ENCODE assay signal across 36 cellular contexts in the genomic region with DNA sequence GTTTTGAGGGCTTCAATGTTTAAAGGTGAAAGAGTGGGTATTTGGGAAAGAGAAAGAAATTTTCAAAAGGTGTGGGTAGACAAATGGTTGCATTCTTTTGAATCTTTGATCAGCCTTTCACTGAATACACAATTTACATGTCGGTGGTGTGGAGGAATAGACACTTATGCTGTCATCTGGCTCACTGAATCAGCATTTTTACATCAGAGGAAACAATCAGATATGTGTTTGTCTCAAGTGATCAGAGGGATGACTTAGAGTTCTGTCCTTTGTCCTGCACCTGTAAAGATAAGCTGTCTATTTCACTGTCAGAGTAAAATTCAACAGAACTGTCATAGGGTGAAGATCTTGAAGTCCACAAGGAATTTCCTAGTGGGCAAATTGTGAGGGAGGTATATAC.
DNase-seq lines count a peak whose midpoint lies in the region; ATAC-seq, FAIRE-seq and TF ChIP-seq lines count a peak whose summit lies in the region.
"Had no signal": no experiment of that assay in that cellular context is flagged by ENCODE, and none has a peak within 500 bp of the region (broad histone marks: within the 10 kb centered on the region; RNA-seq: fewer than 3 reads in every experiment).

No MANE protein-coding gene starts in this region.

- TF ChIP-seq EP300 in HepG2 (IDR thresholded peaks at IDR 0.05; ENCODE audit: low read depth in 2 of 2, low read length in 2 of 2): no peak
- TF ChIP-seq EP300 in HepG2 (CRISPR knock-in tag; IDR thresholded peaks at IDR 0.05; ENCODE audit: borderline replicate concordance): no peak
- 0 out of 2 replicates have a peak, but pooled peaks have one; percentile 6 for TF ChIP-seq EP300 in K562 (IDR thresholded peaks at IDR 0.05; ENCODE audit: low read length)
- TF ChIP-seq EP300 in neural cell (conservative IDR thresholded peaks at IDR 0.05; ENCODE audit: poor library complexity, severe bottlenecking): peak; percentile 84

- no peak overlapping the region for H3K4me3 Mint-ChIP-seq in activated CD4-positive, alpha-beta T cell treated with anti-CD3 and anti-CD28 coated beads, Interleukin-2, amount 10 ng/mL, durations not matched to agents 24 days and 14 days
- H3K4me3 Mint-ChIP-seq: B cell; CD14-positive monocyte; CD4-positive, alpha-beta memory T cell; CD4-positive, alpha-beta T cell; CD4-positive, CD25-positive, alpha-beta regulatory T cell; CD8-positive, alpha-beta memory T cell; CD8-positive, alpha-beta T cell had no signal

- H3K4me1 Mint-ChIP-seq in activated CD4-positive, alpha-beta T cell treated with anti-CD3 and anti-CD28 coated beads, Interleukin-2, amount 10 ng/mL, durations not matched to agents 24 days and 14 days: peaks cover 2% of the 10 kb centered on the region
- H3K4me1 Mint-ChIP-seq: B cell, CD14-positive monocyte had no signal

- H3K9me3 ChIP-seq in HepG2 (ENCODE audit: low read length) (no peaks in the 10 kb centered on the region), right lobe of liver (no peaks in the 10 kb centered on the region), K562 (replicated peaks; ENCODE audit: control insufficient read depth, insufficient read depth, low read depth, low read length) (no peaks in the 10 kb centered on the region), neural cell (ENCODE audit: low read length) (no peaks in the 10 kb centered on the region)
- H3K9me3 ChIP-seq: A549, BE2C had no signal

- H3K9me2 ChIP-seq in neural cell (ENCODE audit: insufficient read depth, low read length): no peaks in the 10 kb centered on the region

- intact Hi-C loops in activated CD4-positive, alpha-beta T cell treated with anti-CD3 and anti-CD28 coated beads, Interleukin-2, amount 10 ng/mL, durations not matched to agents 24 days and 14 days (cut with micrococcal nuclease): no loop called here
- intact Hi-C loops in HepG2 (cut with micrococcal nuclease; ENCODE audit: unreplicated experiment) (no loop called here), right lobe of liver (cut with DNase I) (no loop called here), K562 (cut with micrococcal nuclease) (no loop called here)

- H3K27ac ChIP-seq in HepG2 (ENCODE audit: extremely low read length, insufficient read depth, low read length): no peak overlapping the region
- no peak overlapping the region for H3K27ac ChIP-seq in right lobe of liver
- H3K27ac ChIP-seq in K562 (ENCODE audit: extremely low read depth, low read depth, low read length): no peak overlapping the region
- H3K27ac ChIP-seq in neural cell (ENCODE audit: low read length): peak overlapping the region; percentile 42
- H3K27ac ChIP-seq: A549; BLaER1; BLaER1 treated with 17β-estradiol and CSF1 and Interleukin-3, amounts not matched to agents 10 nM and 100 nM; C4-2B had no signal

- H2AFZ ChIP-seq in HepG2 (ENCODE audit: low read length) (no peak overlapping the region), K562 (ENCODE audit: low read depth, low read length) (no peak overlapping the region), neural cell (ENCODE audit: low read depth, low read length) (no peak overlapping the region)

- no peaks in the 10 kb centered on the region for H3K36me3 ChIP-seq in HepG2 (replicated peaks in 1 of 2; ENCODE audit: control insufficient read depth in 1 of 2, insufficient read depth in 2 of 2, low read length in 2 of 2)
- no peaks in the 10 kb centered on the region for H3K36me3 ChIP-seq in right lobe of liver
- no peaks in the 10 kb centered on the region for H3K36me3 ChIP-seq in K562 (ENCODE audit: control insufficient read depth, insufficient read depth, low read length)
- H3K36me3 ChIP-seq in neural cell (ENCODE audit: insufficient read depth, low read length): no peaks in the 10 kb centered on the region
- H3K36me3 ChIP-seq: BE2C; BLaER1; BLaER1 treated with 17β-estradiol and CSF1 and Interleukin-3, amounts not matched to agents 10 nM and 100 nM had no signal

- H4K20me1 ChIP-seq in HepG2 (ENCODE audit: insufficient read depth, low read length): no peaks in the 10 kb centered on the region
- no peaks in the 10 kb centered on the region for H4K20me1 ChIP-seq in K562 (replicated peaks; ENCODE audit: control insufficient read depth, insufficient read depth, low read length)
- no peaks in the 10 kb centered on the region for H4K20me1 ChIP-seq in neural cell (ENCODE audit: insufficient read depth)
- H4K20me1 ChIP-seq: BLaER1; BLaER1 treated with 17β-estradiol and CSF1 and Interleukin-3, amounts not matched to agents 10 nM and 100 nM had no signal

- H3K4me1 ChIP-seq in HepG2 (ENCODE audit: insufficient read depth, low read length) (no peaks in the 10 kb centered on the region), right lobe of liver (no peaks in the 10 kb centered on the region), K562 (replicated peaks in 1 of 2; ENCODE audit: control insufficient read depth in 2 of 2, insufficient read depth in 2 of 2, low read length in 2 of 2) (no peaks in the 10 kb centered on the region)
- H3K4me1 ChIP-seq: A549; BLaER1; BLaER1 treated with 17β-estradiol and CSF1 and Interleukin-3, amounts not matched to agents 10 nM and 100 nM had no signal

- H3K4me3 ChIP-seq in HepG2 (replicated peaks in 1 of 3; ENCODE audit: insufficient read depth in 1 of 3, low read depth in 2 of 3, low read length in 3 of 3) (no peak overlapping the region), right lobe of liver (no peak overlapping the region), K562 (no peak overlapping the region), neural cell (ENCODE audit: low read length) (peak overlapping the region; percentile 30)
- H3K4me3 ChIP-seq: A549; BLaER1; BLaER1 treated with 17β-estradiol and CSF1 and Interleukin-3, amounts not matched to agents 10 nM and 100 nM had no signal

- H3K4me2 ChIP-seq in HepG2 (ENCODE audit: low read depth, low read length): no peak overlapping the region
- no peak overlapping the region for H3K4me2 ChIP-seq in K562 (ENCODE audit: insufficient read depth, low read length)
- H3K4me2 ChIP-seq in neural cell (ENCODE audit: low read length): peak overlapping the region; percentile 14
- H3K4me2 ChIP-seq: A549; BLaER1; BLaER1 treated with 17β-estradiol and CSF1 and Interleukin-3, amounts not matched to agents 10 nM and 100 nM had no signal

- H3K27me3 ChIP-seq in HepG2 (ENCODE audit: control insufficient read depth in 1 of 2, insufficient read depth in 2 of 2, low read length in 2 of 2) (no peaks in the 10 kb centered on the region; a peak in 2 of 5 replicates), right lobe of liver (no peaks in the 10 kb centered on the region), K562 (ENCODE audit: control insufficient read depth in 2 of 2, insufficient read depth in 2 of 2, low read length in 2 of 2) (no peaks in the 10 kb centered on the region), neural cell (ENCODE audit: insufficient read depth, low read depth, low read length) (no peaks in the 10 kb centered on the region)
- H3K27me3 ChIP-seq: BE2C; BLaER1; BLaER1 treated with 17β-estradiol and CSF1 and Interleukin-3, amounts not matched to agents 10 nM and 100 nM had no signal

- H3K79me2 ChIP-seq in HepG2 (ENCODE audit: insufficient read depth, low read length) (no peaks in the 10 kb centered on the region), K562 (ENCODE audit: control insufficient read depth, insufficient read depth, low read length) (no peaks in the 10 kb centered on the region), neural cell (replicated peaks; ENCODE audit: insufficient read depth, low read length) (no peaks in the 10 kb centered on the region)

- H3K9ac ChIP-seq in HepG2 (ENCODE audit: insufficient read depth, low read depth, low read length) (no peak overlapping the region), K562 (ENCODE audit: insufficient read depth in 1 of 2, low read depth in 2 of 2, low read length in 2 of 2) (no peak overlapping the region), neural cell (ENCODE audit: low read length) (peak overlapping the region; percentile 3)
- H3K9ac ChIP-seq: BLaER1; BLaER1 treated with 17β-estradiol and CSF1 and Interleukin-3, amounts not matched to agents 10 nM and 100 nM had no signal

- H3K36me3 Mint-ChIP-seq in activated CD4-positive, alpha-beta T cell treated with anti-CD3 and anti-CD28 coated beads, Interleukin-2, amount 10 ng/mL, durations not matched to agents 24 days and 14 days (ENCODE audit: low read depth): no peaks in the 10 kb centered on the region
- H3K36me3 Mint-ChIP-seq: CD14-positive monocyte; CD4-positive, alpha-beta memory T cell; CD4-positive, CD25-positive, alpha-beta regulatory T cell; CD8-positive, alpha-beta memory T cell; CD8-positive, alpha-beta T cell had no signal

- no peak for TF ChIP-seq RAD21 in HepG2 (CRISPR knock-in tag; IDR thresholded peaks at IDR 0.05)
- no peak for TF ChIP-seq RAD21 in K562 (CRISPR knock-in tag; conservative IDR thresholded peaks at IDR 0.05 in 1 of 2, IDR thresholded peaks at IDR 0.05 in 1 of 2)
- TF ChIP-seq RAD21 in neural cell (conservative IDR thresholded peaks at IDR 0.05): no peak

- POLR2A ChIA-PET in HepG2 (lab: Yijun Ruan, JAX) (no interaction called here), K562 (lab: Yijun Ruan, JAX) (no interaction called here)

- peak; percentile 21 for DNase-seq in activated CD4-positive, alpha-beta T cell treated with anti-CD3 and anti-CD28 coated beads, Interleukin-2, amount 10 ng/mL, durations not matched to agents 24 days and 14 days
- no peak for DNase-seq in activated CD4-positive, alpha-beta T cell treated with anti-CD3 and anti-CD28 coated beads, Interleukin-2, amount 50 U/mL, for 1 hour
- no peak for DNase-seq in HepG2 (ENCODE audit: low spot score)
- no peak for DNase-seq in right lobe of liver
- DNase-seq in K562 (ENCODE audit: extremely low read depth in 1 of 4, low spot score in 3 of 4): peak in 1 of 4 experiments; percentile 17
- no peak for DNase-seq in NOMO-1 (lab: John Stamatoyannopoulos, UW; ENCODE audit: unreplicated experiment in 2 of 2)
- DNase-seq in hepatic stellate cell (ENCODE audit: low spot score): no peak
- DNase-seq: 8988T; ACHN; AML-193; BE2C; C1 segment of cervical spinal cord; Caco-2; Calu3; CD4-positive, alpha-beta memory T cell; CD4-positive, alpha-beta T cell; CD4-positive, CD25-positive, alpha-beta regulatory T cell; CD8-positive, alpha-beta memory T cell; CD8-positive, alpha-beta T cell; COR-L47; DMS 273 treated with DMSO at 0.1 percent for 48 hours; DMS153; DMS53; DMS79; DMS79 treated with DMSO at 0.1 percent for 48 hours; DND-41; EL had no signal

- BruUV-seq in HepG2 (replicated peaks; lab: Mats Ljungman, UMichigan) (no TSS peak), K562 (replicated peaks; lab: Mats Ljungman, UMichigan) (no TSS peak)

- H3K27ac Mint-ChIP-seq in activated CD4-positive, alpha-beta T cell treated with anti-CD3 and anti-CD28 coated beads, Interleukin-2, amount 10 ng/mL, durations not matched to agents 24 days and 14 days: no peak overlapping the region
- H3K27ac Mint-ChIP-seq: B cell; CD14-positive monocyte; CD4-positive, alpha-beta memory T cell; CD4-positive, alpha-beta T cell; CD4-positive, CD25-positive, alpha-beta regulatory T cell; CD8-positive, alpha-beta memory T cell; CD8-positive, alpha-beta T cell had no signal

- no peaks in the 10 kb centered on the region for H3F3A ChIP-seq in neural cell (ENCODE audit: insufficient read depth, low read length, poor library complexity, severe bottlenecking)

- H3K9me1 ChIP-seq in K562 (ENCODE audit: control insufficient read depth, insufficient read depth, low read length): no peaks in the 10 kb centered on the region

- H3K27me3 Mint-ChIP-seq in activated CD4-positive, alpha-beta T cell treated with anti-CD3 and anti-CD28 coated beads, Interleukin-2, amount 10 ng/mL, durations not matched to agents 24 days and 14 days: no peaks in the 10 kb centered on the region
- H3K27me3 Mint-ChIP-seq: CD4-positive, alpha-beta T cell had no signal

- 13% methylated on average over 1 of the region's 1 CpG for WGBS in HepG2 (ENCODE audit: low lambda C conversion rate)
- 47% methylated on average over 1 of the region's 1 CpG for WGBS in right lobe of liver (ENCODE audit: insufficient coverage, low coverage, low lambda C conversion rate, missing lambda C conversion rate)
- WGBS in K562 (ENCODE audit: insufficient coverage, low coverage, missing lambda C conversion rate): 0% methylated on average over 1 of the region's 1 CpG

- peaks cover 4% of the 10 kb centered on the region for H3K9me3 Mint-ChIP-seq in activated CD4-positive, alpha-beta T cell treated with anti-CD3 and anti-CD28 coated beads, Interleukin-2, amount 10 ng/mL, durations not matched to agents 24 days and 14 days
- H3K9me3 Mint-ChIP-seq: CD4-positive, alpha-beta T cell; CD8-positive, alpha-beta memory T cell had no signal

- ATAC-seq in HepG2 (no peak), right lobe of liver (no peak), K562 (no peak)
- ATAC-seq: A549; CD8-positive, alpha-beta T cell had no signal

- no peak for TF ChIP-seq CTCF in HepG2 (CRISPR knock-in tag; IDR thresholded peaks at IDR 0.05)
- no peak for TF ChIP-seq CTCF in right lobe of liver (IDR thresholded peaks at IDR 0.05)
- no peak for TF ChIP-seq CTCF in K562 (IDR thresholded peaks at IDR 0.05 in 2 of 3, conservative IDR thresholded peaks at IDR 0.05 in 1 of 3; ENCODE audit: insufficient read depth in 2 of 3, low read depth in 1 of 3, low read length in 3 of 3)
- TF ChIP-seq CTCF in neural cell (IDR thresholded peaks at IDR 0.05; ENCODE audit: poor library complexity, severe bottlenecking): no peak

- CTCF ChIA-PET in HepG2 (lab: Yijun Ruan, JAX; ENCODE audit: low intra/inter-chr PET ratio, low total read pairs) (no interaction called here), K562 (lab: Yijun Ruan, JAX; ENCODE audit: low intra/inter-chr PET ratio) (no interaction called here)

- in situ Hi-C loops in HepG2 (cut with HindIII; ENCODE audit: extremely low pct_ligation_motif_present, low pct_unique_long_range_greater_than_20kb): no loop called here
- in situ Hi-C loops in K562 (cut with MboI): no loop called here

- TF ChIP-seq POLR2A in HepG2 (IDR thresholded peaks at IDR 0.05; ENCODE audit: insufficient read depth in 1 of 2, low read depth in 2 of 2, low read length in 2 of 2) (no peak), right lobe of liver (IDR thresholded peaks at IDR 0.05) (no peak), K562 (conservative IDR thresholded peaks at IDR 0.05) (no peak)

- no peak for FAIRE-seq in HepG2 (lab: Jason Lieb, UNC)
- FAIRE-seq in K562 (lab: Jason Lieb, UNC): no peak
- FAIRE-seq: A204.1, A549, D721Med had no signal
